In genomic region chr3:126290325-126290724, GRCh38 we compare ENCODE assay signal across 30 cellular contexts.
"Had no signal": no experiment of that assay in that cellular context is flagged by ENCODE, and none has a peak within 500 bp of the region (broad histone marks: within the 10 kb centered on the region; RNA-seq: fewer than 3 reads in every experiment).

No MANE protein-coding gene starts in this region.

- H3K27me3 ChIP-seq: ascending aorta had no signal

- H3K9me3 Mint-ChIP-seq: activated CD4-positive, alpha-beta T cell treated with anti-CD3 and anti-CD28 coated beads, Interleukin-2, amount 10 ng/mL, durations not matched to agents 7 days and 5 days; activated naive CD4-positive, alpha-beta T cell treated with anti-CD3 and anti-CD28 coated beads, Interleukin-2, amount 50 U/mL, for 24 hours; activated naive CD8-positive, alpha-beta T cell treated with anti-CD3 and anti-CD28 coated beads, Interleukin-2, amount 10 ng/mL, durations not matched to agents 7 days and 5 days; activated T-cell treated with anti-CD3 and anti-CD28 coated beads, Interleukin-2, amount 50 U/mL, for 24 hours; activated T-helper 2 cell treated with anti-CD3 and anti-CD28 coated beads, Interferon-gamma antibody, Interleukin-2, Interleukin-4, amounts not matched to agents 10 μg/mL and 5 μg/mL and 100 μg/mL, durations not matched to agents 14 hours and 24 hours and 36 hours; central memory CD8-positive, alpha-beta T cell; T-helper 1 cell treated with Interleukin-12 subunit alpha and Interleukin-12 subunit beta and Interleukin-4 antibody, amounts not matched to agents 30 μg/mL and 1 μg/mL, for 36 hours; T-helper 2 cell treated with Interferon-gamma antibody and Interleukin-4, amounts not matched to agents 5 μg/mL and 100 μg/mL, for 36 hours; WTC11 had no signal

- FAIRE-seq: TTC549 had no signal

- H3K27ac Mint-ChIP-seq: activated CD4-positive, alpha-beta T cell treated with anti-CD3 and anti-CD28 coated beads for 36 hours; activated CD4-positive, alpha-beta T cell treated with anti-CD3 and anti-CD28 coated beads, Interleukin-2, amount 10 ng/mL, durations not matched to agents 7 days and 5 days; activated CD8-positive, alpha-beta T cell treated with anti-CD3 and anti-CD28 coated beads, Interleukin-2, amount 10 ng/mL, durations not matched to agents 7 days and 5 days; activated naive CD4-positive, alpha-beta T cell treated with anti-CD3 and anti-CD28 coated beads, Interleukin-2, amount 50 U/mL, for 24 hours; activated naive CD8-positive, alpha-beta T cell treated with anti-CD3 and anti-CD28 coated beads, Interleukin-2, amount 10 ng/mL, durations not matched to agents 7 days and 5 days; activated T-cell treated with anti-CD3 and anti-CD28 coated beads, Interleukin-2, amount 50 U/mL, for 24 hours; activated T-helper 2 cell treated with anti-CD3 and anti-CD28 coated beads, Interferon-gamma antibody, Interleukin-2, Interleukin-4, amounts not matched to agents 10 μg/mL and 5 μg/mL and 100 μg/mL, durations not matched to agents 14 hours and 24 hours and 36 hours; T-helper 1 cell treated with Interleukin-12 subunit alpha and Interleukin-12 subunit beta and Interleukin-4 antibody, amounts not matched to agents 30 μg/mL and 1 μg/mL, for 36 hours; T-helper 2 cell treated with Interferon-gamma antibody and Interleukin-4, amounts not matched to agents 5 μg/mL and 100 μg/mL, for 36 hours; WTC11 had no signal

- H3K27ac ChIP-seq: cardiac muscle cell, Peyer's patch had no signal

- H3K36me3 ChIP-seq: ascending aorta, cardiac muscle cell, Peyer's patch had no signal

- H3K36me3 Mint-ChIP-seq: activated naive CD4-positive, alpha-beta T cell treated with anti-CD3 and anti-CD28 coated beads, Interleukin-2, amount 50 U/mL, for 24 hours; activated naive CD8-positive, alpha-beta T cell treated with anti-CD3 and anti-CD28 coated beads, Interleukin-2, amount 10 ng/mL, durations not matched to agents 7 days and 5 days; WTC11 had no signal

- DNase-seq: activated CD4-positive, alpha-beta T cell treated with anti-CD3 and anti-CD28 coated beads for 36 hours; activated CD4-positive, alpha-beta T cell treated with anti-CD3 and anti-CD28 coated beads, Interleukin-2, amount 10 ng/mL, durations not matched to agents 7 days and 5 days; activated CD4-positive, alpha-beta T cell treated with anti-CD3 and anti-CD28 coated beads, Interleukin-2, amount 50 U/mL, for 48 hours; activated CD8-positive, alpha-beta T cell treated with anti-CD3 and anti-CD28 coated beads, Interleukin-2, amount 10 ng/mL, durations not matched to agents 7 days and 5 days; activated gamma-delta T cell; activated naive CD4-positive, alpha-beta T cell treated with Interleukin-2 at 50 U/mL for 16 hours; activated naive CD8-positive, alpha-beta T cell treated with anti-CD3 and anti-CD28 coated beads, Interleukin-2, amount 10 ng/mL, durations not matched to agents 7 days and 5 days; activated T-cell treated with anti-CD3 and anti-CD28 coated beads, Interleukin-2, amount 50 U/mL, for 24 hours; amygdala; Karpas-422; NCI-H1048; NCI-H1105 treated with DMSO at 0.1 percent for 48 hours; NCI-H1436; NCI-H1694; NCI-H1930; NCI-H2081 treated with DMSO at 0.1 percent for 48 hours; NCI-H345; NCI-H524 treated with DMSO at 0.1 percent for 48 hours; PC-3; RPMI8226 had no signal

- H3K9me3 ChIP-seq: ascending aorta, Peyer's patch had no signal

- H3K4me3 ChIP-seq: ascending aorta, cardiac muscle cell, Peyer's patch had no signal

- H3K4me3 Mint-ChIP-seq: activated CD4-positive, alpha-beta T cell treated with anti-CD3 and anti-CD28 coated beads for 36 hours; activated CD4-positive, alpha-beta T cell treated with anti-CD3 and anti-CD28 coated beads, Interleukin-2, amount 10 ng/mL, durations not matched to agents 7 days and 5 days; activated CD8-positive, alpha-beta T cell treated with anti-CD3 and anti-CD28 coated beads, Interleukin-2, amount 10 ng/mL, durations not matched to agents 7 days and 5 days; activated naive CD4-positive, alpha-beta T cell treated with anti-CD3 and anti-CD28 coated beads, Interleukin-2, amount 50 U/mL, for 24 hours; activated naive CD8-positive, alpha-beta T cell treated with anti-CD3 and anti-CD28 coated beads, Interleukin-2, amount 10 ng/mL, durations not matched to agents 7 days and 5 days; activated T-cell treated with anti-CD3 and anti-CD28 coated beads, Interleukin-2, amount 50 U/mL, for 24 hours; central memory CD8-positive, alpha-beta T cell; T-helper 1 cell treated with Interleukin-12 subunit alpha and Interleukin-12 subunit beta and Interleukin-4 antibody, amounts not matched to agents 30 μg/mL and 1 μg/mL, for 36 hours; T-helper 2 cell treated with Interferon-gamma antibody and Interleukin-4, amounts not matched to agents 5 μg/mL and 100 μg/mL, for 36 hours; WTC11 had no signal

- H3K4me1 Mint-ChIP-seq: activated naive CD8-positive, alpha-beta T cell treated with anti-CD3 and anti-CD28 coated beads, Interleukin-2, amount 10 ng/mL, durations not matched to agents 7 days and 5 days had no signal
